ENCODE assay signal across 1 cellular context in genomic region chr3:64954995-64955636, GRCh38.
TF ChIP-seq lines count a peak whose summit lies in the region.

No MANE protein-coding gene starts in this region.

TF ChIP-seq in HEK293, 187 proteins besides CTCF, POLR2A, EP300 and RAD21 (continued from another document):
- no peak for TF ChIP-seq ZNF449 (tag by site-specific recombination; IDR thresholded peaks at IDR 0.05)
